ENCODE assay signal across 24 cellular contexts in genomic region chr15:82944038-82944437, GRCh38.
"Had no signal": no experiment of that assay in that cellular context is flagged by ENCODE, and none has a peak within 500 bp of the region (broad histone marks: within the 10 kb centered on the region; RNA-seq: fewer than 3 reads in every experiment).

No MANE protein-coding gene starts in this region.

- H3K4me3 ChIP-seq: adrenal gland, esophagus muscularis mucosa, mucosa of descending colon, sigmoid colon, upper lobe of left lung had no signal

- H3K27me3 ChIP-seq: adrenal gland, brain microvascular endothelial cell, esophagus muscularis mucosa, foreskin keratinocyte, sigmoid colon, upper lobe of left lung had no signal

- H3K27ac ChIP-seq: adrenal gland, brain microvascular endothelial cell, esophagus muscularis mucosa, foreskin keratinocyte, sigmoid colon, upper lobe of left lung had no signal

- H3K36me3 ChIP-seq: adrenal gland, brain microvascular endothelial cell, esophagus muscularis mucosa, sigmoid colon, upper lobe of left lung had no signal

- H3K9me3 ChIP-seq: adrenal gland, esophagus muscularis mucosa, mucosa of descending colon, sigmoid colon, upper lobe of left lung had no signal

- H3K4me1 ChIP-seq: adrenal gland, esophagus muscularis mucosa, foreskin keratinocyte, sigmoid colon had no signal

- ATAC-seq: foreskin keratinocyte, left ventricle myocardium superior, mucosa of descending colon had no signal

- DNase-seq: activated CD4-positive, alpha-beta memory T cell treated with anti-CD3 and anti-CD28 coated beads for 36 hours; activated CD4-positive, alpha-beta T cell treated with anti-CD3 and anti-CD28 coated beads, Interleukin-2, amount 10 ng/mL, durations not matched to agents 24 days and 14 days; activated CD4-positive, CD25-positive, alpha-beta regulatory T cell treated with anti-CD3 and anti-CD28 coated beads, Interleukin-2, amount 50 U/mL, for 72 hours; activated CD8-positive, alpha-beta memory T cell treated with anti-CD3 and anti-CD28 coated beads, Interleukin-2, amount 50 U/mL, for 4 hours; activated effector memory CD4-positive, alpha-beta T cell treated with anti-CD3 and anti-CD28 coated beads, Interleukin-2, amount 50 U/mL, for 16 hours; activated naive CD4-positive, alpha-beta T cell treated with anti-CD3 and anti-CD28 coated beads for 36 hours; activated naive CD8-positive, alpha-beta T cell treated with anti-CD3 and anti-CD28 coated beads for 36 hours; activated T-cell treated with anti-CD3 and anti-CD28 coated beads, Interleukin-2, amount 50 U/mL, for 1 hour; adrenal gland; aorta; brain microvascular endothelial cell; endodermal cell; foreskin keratinocyte; left ventricle myocardium superior; mucosa of descending colon; sigmoid colon; small intestine; stimulated activated CD4-positive, alpha-beta T cell treated with anti-CD3 and anti-CD28 coated beads, Interleukin-15, amount 100 ng/mL, for 24 hours; stimulated activated CD4-positive, alpha-beta T cell treated with anti-CD3 and anti-CD28 coated beads, Interleukin-2, amount 100 ng/mL, for 24 hours; stimulated activated naive CD4-positive, alpha-beta T cell treated with Interleukin-2 at 50 U/mL for 16 hours; SW 1271; T-helper 9 cell; upper lobe of left lung had no signal
